Comparison of ENCODE assay signal across 30 cellular contexts in genomic region chr2:526918-527317, GRCh38.
"Had no signal": no experiment of that assay in that cellular context is flagged by ENCODE, and none has a peak within 500 bp of the region (broad histone marks: within the 10 kb centered on the region; RNA-seq: fewer than 3 reads in every experiment).

No MANE protein-coding gene starts in this region.

- H3K36me3 ChIP-seq: left ventricle myocardium inferior, lower lobe of right lung, neutrophil, spleen, stomach, thoracic aorta, transverse colon, uterus had no signal

- H3K27ac ChIP-seq: coronary artery, hepatocyte, left ventricle myocardium inferior, lower lobe of right lung, neutrophil, psoas muscle, spleen, stomach, thoracic aorta, transverse colon, uterus had no signal

- H3K9me3 Mint-ChIP-seq: endodermal cell had no signal

- H3K4me1 ChIP-seq: left ventricle myocardium inferior, lower lobe of right lung, psoas muscle, spleen, stomach, transverse colon, uterus had no signal

- H3K27me3 ChIP-seq: hepatocyte, neutrophil, transverse colon, uterus had no signal

- DNase-seq: effector CD4-positive, alpha-beta T cell; erythroblast; foreskin melanocyte; head of caudate nucleus; kidney; left cardiac atrium; left ventricle myocardium inferior; lower lobe of right lung; mesenchymal stem cell; midbrain; naive B cell; nephron progenitor cell; psoas muscle; retina; spleen; stimulated activated CD4-positive, alpha-beta T cell treated with anti-CD3 and anti-CD28 coated beads, Interleukin-15, amount 100 ng/mL, for 24 hours; stimulated activated CD4-positive, alpha-beta T cell treated with anti-CD3 and anti-CD28 coated beads, Interleukin-1b, Interleukin-23, amount 100 ng/mL, for 48 hours; stimulated activated CD4-positive, alpha-beta T cell treated with anti-CD3 and anti-CD28 coated beads, Interleukin-4, amount 100 ng/mL, for 24 hours; stomach; substantia nigra; transverse colon; uterus had no signal

- ATAC-seq: left cardiac atrium; psoas muscle; sciatic nerve; stimulated activated memory B cell treated with anti-CD40 and anti-IgM and Interleukin-4, amounts not matched to agents 10 μg/mL and 1 μg/mL and 100 μg/mL, for 72 hours had no signal

- H3K4me3 Mint-ChIP-seq: endodermal cell; naive B cell; nephron progenitor cell; stimulated activated memory B cell treated with anti-CD40 and anti-IgM and Interleukin-4, amounts not matched to agents 10 μg/mL and 1 μg/mL and 100 μg/mL, for 72 hours had no signal

- H3K4me3 ChIP-seq: coronary artery, hepatocyte, left ventricle myocardium inferior, lower lobe of right lung, psoas muscle, spleen, stomach, thoracic aorta, transverse colon, uterus had no signal

- H3K4me2 ChIP-seq: hepatocyte had no signal

- H2AFZ ChIP-seq: hepatocyte had no signal

- FAIRE-seq: endothelial cell of umbilical vein, kidney had no signal

- H3K9me3 ChIP-seq: neutrophil, uterus had no signal

- H3K4me1 Mint-ChIP-seq: nephron progenitor cell; stimulated activated memory B cell treated with anti-CD40 and anti-IgM and Interleukin-4, amounts not matched to agents 10 μg/mL and 1 μg/mL and 100 μg/mL, for 72 hours had no signal

- H3K79me2 ChIP-seq: hepatocyte had no signal

- H3K27ac Mint-ChIP-seq: endodermal cell; naive B cell; nephron progenitor cell; stimulated activated memory B cell treated with anti-CD40 and anti-IgM and Interleukin-4, amounts not matched to agents 10 μg/mL and 1 μg/mL and 100 μg/mL, for 72 hours had no signal
